20 cellular contexts compared by ENCODE assay signal in the genomic region with DNA sequence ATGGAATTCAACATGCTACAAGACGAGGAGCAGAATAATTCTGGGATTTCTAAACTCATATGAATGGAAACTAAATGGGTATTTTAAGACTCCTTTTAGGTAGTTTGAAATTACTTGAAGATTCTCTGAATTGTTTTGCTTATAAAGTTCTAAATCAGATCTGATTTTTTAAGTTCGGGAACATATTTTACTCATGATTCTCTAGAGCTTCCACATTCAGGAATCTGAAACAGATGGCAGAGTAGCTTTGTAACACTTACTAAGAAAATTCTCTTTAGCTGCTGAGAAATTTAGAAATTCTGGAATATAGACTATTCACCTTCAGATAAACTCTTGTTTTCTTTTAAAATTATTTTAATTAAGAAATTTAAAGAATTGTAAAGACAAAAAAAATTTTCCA. TPM values are rescaled to one million over a fixed set of nuclear protein-coding genes. Genes with fewer than 3 reads are reported as not detected.
DNase-seq lines count a peak whose midpoint lies in the region; ATAC-seq, FAIRE-seq and TF ChIP-seq lines count a peak whose summit lies in the region.
"Had no signal": no experiment of that assay in that cellular context is flagged by ENCODE, and none has a peak within 500 bp of the region (broad histone marks: within the 10 kb centered on the region; RNA-seq: fewer than 3 reads in every experiment).

No MANE protein-coding gene starts in this region.

- no peaks in the 10 kb centered on the region for H3K4me1 ChIP-seq in astrocyte (ENCODE audit: insufficient read depth, low read length)

- H3K4me3 Mint-ChIP-seq in astrocyte (ENCODE audit: unreplicated experiment) (no peak overlapping the region), type B pancreatic cell (no peak overlapping the region)
- H3K4me3 Mint-ChIP-seq: CD14-positive monocyte had no signal

- no peak overlapping the region for H3K9ac ChIP-seq in astrocyte (ENCODE audit: low read length)
- H3K9ac ChIP-seq: KMS-11 had no signal

- no peak overlapping the region for H3K27ac Mint-ChIP-seq in astrocyte (ENCODE audit: unreplicated experiment)
- no peak overlapping the region for H3K27ac Mint-ChIP-seq in type B pancreatic cell
- H3K27ac Mint-ChIP-seq: CD14-positive monocyte had no signal

- peaks cover 2% of the 10 kb centered on the region for H3K36me3 Mint-ChIP-seq in astrocyte (ENCODE audit: low read depth, unreplicated experiment)
- peaks cover 20% of the 10 kb centered on the region for H3K36me3 Mint-ChIP-seq in type B pancreatic cell

- H3K79me2 ChIP-seq in astrocyte (ENCODE audit: insufficient read depth, low read length), result peaks cover 5% of the 10 kb centered on the region

- ATAC-seq in GM19455 (IDR thresholded peaks at IDR 0.05; ENCODE audit: unreplicated experiment), result no peak

- H3K4me3 ChIP-seq in astrocyte (ENCODE audit: insufficient read depth, low read depth, low read length) (no peak overlapping the region), foreskin fibroblast (ENCODE audit: low read depth in 1 of 2, low read length in 2 of 2) (no peak overlapping the region)

- H3K4me2 ChIP-seq in astrocyte (ENCODE audit: low read length), result no peak overlapping the region
- H3K4me2 ChIP-seq: KMS-11 had no signal

- no peaks in the 10 kb centered on the region for H4K20me1 ChIP-seq in astrocyte (ENCODE audit: insufficient read depth, low read length)

- H3K9me3 Mint-ChIP-seq in astrocyte (ENCODE audit: unreplicated experiment) (no peaks in the 10 kb centered on the region), type B pancreatic cell (no peaks in the 10 kb centered on the region)
- H3K9me3 Mint-ChIP-seq: CD14-positive monocyte had no signal

- H3K4me1 Mint-ChIP-seq in astrocyte (ENCODE audit: low read depth, unreplicated experiment), result peaks cover 4% of the 10 kb centered on the region
- no peaks in the 10 kb centered on the region for H3K4me1 Mint-ChIP-seq in type B pancreatic cell (ENCODE audit: unreplicated experiment)

- no peak for TF ChIP-seq CTCF in astrocyte (IDR thresholded peaks at IDR 0.05; ENCODE audit: insufficient read depth, low read depth, low read length)
- TF ChIP-seq CTCF in foreskin fibroblast (IDR thresholded peaks at IDR 0.05; ENCODE audit: low read depth, low read length), result no peak
- no peak for TF ChIP-seq CTCF in type B pancreatic cell (conservative IDR thresholded peaks at IDR 0.05)

- no peak overlapping the region for H2AFZ ChIP-seq in astrocyte (ENCODE audit: low read depth, low read length)

- H3K27me3 Mint-ChIP-seq in astrocyte (ENCODE audit: low read depth, unreplicated experiment) (no peaks in the 10 kb centered on the region), type B pancreatic cell (no peaks in the 10 kb centered on the region)

- FAIRE-seq in astrocyte (lab: Jason Lieb, UNC), result peak; percentile 9
- FAIRE-seq: H1 had no signal

- no peaks in the 10 kb centered on the region for H3K27me3 ChIP-seq in astrocyte (ENCODE audit: insufficient read depth, low read length)

- no peaks in the 10 kb centered on the region for H3K9me3 ChIP-seq in astrocyte (ENCODE audit: insufficient read depth, low read depth, low read length)

- H3K36me3 ChIP-seq in astrocyte (ENCODE audit: insufficient read depth, low read length), result peaks cover 12% of the 10 kb centered on the region

- no peak overlapping the region for H3K27ac ChIP-seq in astrocyte (ENCODE audit: low read depth, low read length)
- H3K27ac ChIP-seq: KMS-11 had no signal

- peak; percentile 8 for DNase-seq in AG08395 (ENCODE audit: low spot score)
- peak; percentile 11 for DNase-seq in GM04504 (ENCODE audit: low read depth)
- no peak for DNase-seq in astrocyte (ENCODE audit: low read depth)
- DNase-seq in foreskin fibroblast, result peak; percentile 3 to 35
- DNase-seq in type B pancreatic cell (ENCODE audit: extremely low spot score, unreplicated experiment), result no peak
- no peak for DNase-seq in GM19238 (ENCODE audit: insufficient read length, low spot score)
- no peak for DNase-seq in HCEC 1CT
- DNase-seq: EL, NCI-H1048, NCI-H1436 treated with DMSO at 0.1 percent for 48 hours, NCI-H2029 treated with DMSO at 0.1 percent for 48 hours, NCI-H2171 treated with DMSO at 0.1 percent for 48 hours, NCI-H446 treated with DMSO at 0.1 percent for 48 hours, NCI-H748 treated with DMSO at 0.1 percent for 48 hours, OCI-M1, RPMI8226 had no signal

RNA-seq across cellular contexts. Expression of gene RBBP8, which starts 13.7 kb away (rescaled TPM):
- total RNA-seq in astrocyte (16.7 and 23.4 TPM in 2 replicates), type B pancreatic cell (ENCODE audit: low replicate concordance) (23.7 and 26.7 TPM in 2 replicates)

Comparison
In these comparisons a context has a peak if more than half of its experiments do, and no peak if none do; other contexts are left out.
1. DNase-seq: peak in AG08395 (single experiment), GM04504 (single experiment) and foreskin fibroblast (2 of 2); none in astrocyte (single experiment), type B pancreatic cell (single experiment), GM19238 (single experiment) and HCEC 1CT (single experiment).